8 cellular contexts compared by ENCODE assay signal in genomic region chrX:15930585-15930984, GRCh38.
DNase-seq lines count a peak whose midpoint lies in the region; TF ChIP-seq lines count a peak whose summit lies in the region.

No MANE protein-coding gene starts in this region.

- no peaks in the 10 kb centered on the region for H3K36me3 Mint-ChIP-seq in neural progenitor cell

- H3K18ac ChIP-seq in trophoblast cell (ENCODE audit: low read length): no peak overlapping the region

- H4K8ac ChIP-seq in trophoblast cell (ENCODE audit: low read depth, low read length): no peak overlapping the region

- H3K79me2 ChIP-seq in neural progenitor cell (ENCODE audit: low read depth) (no peaks in the 10 kb centered on the region), trophoblast cell (ENCODE audit: control insufficient read depth, insufficient read depth, low read length, poor library complexity) (no peaks in the 10 kb centered on the region)

- H4K20me1 ChIP-seq in neural progenitor cell (ENCODE audit: low read depth): no peaks in the 10 kb centered on the region

- no peak overlapping the region for H3K9ac ChIP-seq in neural progenitor cell
- H3K9ac ChIP-seq in trophoblast cell (ENCODE audit: low read length): no peak overlapping the region

- H3K27me3 Mint-ChIP-seq in neural progenitor cell (ENCODE audit: insufficient read depth, low read depth): peaks cover 2% of the 10 kb centered on the region

- H3K4ac ChIP-seq in trophoblast cell (ENCODE audit: low read depth, low read length): no peak overlapping the region

- H3K4me1 ChIP-seq in neural progenitor cell (peaks cover 43% of the 10 kb centered on the region), trophoblast cell (ENCODE audit: control insufficient read depth in 1 of 2, insufficient read depth in 2 of 2, low read length in 2 of 2) (peaks cover 0 to 8% of the 10 kb centered on the region in 2 experiments)

- H3K4me3 ChIP-seq in astrocyte of the spinal cord (ENCODE audit: low read depth, low read length): no peak overlapping the region
- no peak overlapping the region for H3K4me3 ChIP-seq in neural progenitor cell
- H3K4me3 ChIP-seq in trophoblast cell (ENCODE audit: low read depth, low read length): no peak overlapping the region

- no peak overlapping the region for H2BK12ac ChIP-seq in trophoblast cell (ENCODE audit: low read length)

- H3K27ac ChIP-seq in neural progenitor cell: no peak overlapping the region
- no peak overlapping the region for H3K27ac ChIP-seq in trophoblast cell (ENCODE audit: low read depth, low read length)

- H3K23ac ChIP-seq in trophoblast cell (ENCODE audit: low read length): no peak overlapping the region

- H4K12ac ChIP-seq in trophoblast cell (ENCODE audit: low read depth, low read length): no peak overlapping the region

- H2BK120ac ChIP-seq in trophoblast cell (ENCODE audit: insufficient read depth, low read length, poor library complexity): no peak overlapping the region

- H2AFZ ChIP-seq in neural progenitor cell (replicated peaks) (peak overlapping the region; percentile 69), trophoblast cell (ENCODE audit: insufficient read depth, low read length, poor library complexity) (no peak overlapping the region)

- peaks cover 14% of the 10 kb centered on the region for H3K4me1 Mint-ChIP-seq in neural progenitor cell

- no CpG with 5 or more reads among the region's 5 CpGs for WGBS in trophoblast cell (ENCODE audit: extremely low coverage, insufficient coverage, insufficient read length)

- H3K27ac Mint-ChIP-seq in neural progenitor cell: no peak overlapping the region

- no peaks in the 10 kb centered on the region for H3K9me3 ChIP-seq in neural progenitor cell (ENCODE audit: low read depth)
- H3K9me3 ChIP-seq in trophoblast cell (ENCODE audit: insufficient read depth, low read depth, low read length): no peaks in the 10 kb centered on the region

- TF ChIP-seq CTCF in astrocyte of the spinal cord (IDR thresholded peaks at IDR 0.05; ENCODE audit: low read depth, low read length) (peak; percentile 24), neural progenitor cell (IDR thresholded peaks at IDR 0.05) (peak; percentile 70)

- H2BK5ac ChIP-seq in trophoblast cell (ENCODE audit: low read depth, low read length, poor library complexity): no peak overlapping the region

- peak; percentile 57 for DNase-seq in DMS 273 (lab: John Stamatoyannopoulos, UW; ENCODE audit: unreplicated experiment)
- DNase-seq in DMS 273 treated with DMSO at 0.1 percent for 48 hours (lab: John Stamatoyannopoulos, UW): no peak
- DNase-seq in NAMALWA (ENCODE audit: low spot score): peak; percentile 19
- peak; percentile 62 for DNase-seq in astrocyte of the spinal cord (ENCODE audit: low read depth, low spot score)
- peak; percentile 76 for DNase-seq in neural progenitor cell (ENCODE audit: low spot score)
- no peak for DNase-seq in anterior cingulate cortex (lab: John Stamatoyannopoulos, UW)
- no peak for DNase-seq in trophoblast cell
- DNase-seq in activated naive CD4-positive, alpha-beta T cell (lab: John Stamatoyannopoulos, UW): no peak

- H3K36me3 ChIP-seq in neural progenitor cell: no peaks in the 10 kb centered on the region
- no peaks in the 10 kb centered on the region for H3K36me3 ChIP-seq in trophoblast cell (ENCODE audit: control insufficient read depth in 1 of 2, insufficient read depth in 2 of 2, low read length in 2 of 2)

- no peak overlapping the region for H3K4me3 Mint-ChIP-seq in neural progenitor cell

- H3K14ac ChIP-seq in trophoblast cell (ENCODE audit: low read length): no peak overlapping the region

- H3K4me2 ChIP-seq in neural progenitor cell (no peak overlapping the region), trophoblast cell (ENCODE audit: low read length) (no peak overlapping the region)

- no peak overlapping the region for H2AK5ac ChIP-seq in trophoblast cell (ENCODE audit: low read length)

- in situ Hi-C loops in astrocyte of the spinal cord (cut with HindIII; ENCODE audit: low sequenced_read_pairs): no loop called here

- H3K27me3 ChIP-seq in neural progenitor cell: no peaks in the 10 kb centered on the region
- no peaks in the 10 kb centered on the region for H3K27me3 ChIP-seq in trophoblast cell (ENCODE audit: insufficient read depth, low read length)

- H3F3A ChIP-seq in neural progenitor cell (ENCODE audit: low read depth): peaks cover 16% of the 10 kb centered on the region

- H3K79me1 ChIP-seq in trophoblast cell (ENCODE audit: low read length): no peaks in the 10 kb centered on the region

- no peak overlapping the region for H4K91ac ChIP-seq in trophoblast cell (ENCODE audit: low read depth, low read length)

- no peaks in the 10 kb centered on the region for H3K9me3 Mint-ChIP-seq in neural progenitor cell

Comparison
In these comparisons a context has a peak if more than half of its experiments do, and no peak if none do; other contexts are left out.
1. DNase-seq: peak in DMS 273 (single experiment), NAMALWA (single experiment), astrocyte of the spinal cord (single experiment) and neural progenitor cell (single experiment); none in DMS 273 treated with DMSO at 0.1 percent for 48 hours (single experiment), anterior cingulate cortex (0 of 58), trophoblast cell (0 of 2) and activated naive CD4-positive, alpha-beta T cell (0 of 4).